ENCODE assay signal across 1 cellular context in genomic region chr5:132425975-132426524, GRCh38.
TF ChIP-seq lines count a peak whose summit lies in the region.

No MANE protein-coding gene starts in this region.

TF ChIP-seq in HCT116, 20 proteins besides CTCF, POLR2A, EP300 and RAD21 (continued from another document):
- TF ChIP-seq POLR2AphosphoS5 (IDR thresholded peaks at IDR 0.05; ENCODE audit: low read depth, low read length): no peak
